In the genomic region with DNA sequence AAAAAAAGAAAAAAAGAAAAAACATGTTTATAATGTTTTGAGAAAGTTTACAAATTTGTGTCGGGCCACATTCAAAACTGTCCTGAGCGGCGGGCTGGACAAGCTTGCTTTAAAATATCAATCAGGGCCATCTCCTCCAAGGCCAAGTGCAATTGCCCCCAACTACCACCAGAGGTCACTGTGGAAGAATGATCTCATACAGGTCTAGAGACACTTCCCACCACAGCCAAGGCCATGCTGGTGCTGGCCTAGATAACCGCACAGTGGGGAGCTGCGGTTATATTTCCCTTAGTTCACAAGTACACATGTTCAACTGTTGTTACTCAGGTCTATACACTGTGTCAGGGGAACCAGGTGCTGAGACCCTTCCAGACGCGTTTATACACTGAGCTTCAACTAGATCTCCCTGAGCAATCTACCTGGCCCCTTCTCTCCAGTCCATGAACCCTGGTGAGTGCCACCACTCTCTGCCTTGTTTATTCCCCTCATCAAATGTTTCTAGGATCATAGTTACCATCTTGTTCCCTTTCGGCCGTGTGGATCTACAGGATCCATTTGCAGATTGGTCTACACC, we compare ENCODE assay signal across 8 cellular contexts.
DNase-seq lines count a peak whose midpoint lies in the region; ATAC-seq and TF ChIP-seq lines count a peak whose summit lies in the region.

No MANE protein-coding gene starts in this region.

- intact Hi-C loops in prostate gland (cut with DNase I): no loop called here

- peak; percentile 79 for DNase-seq in CD1c-positive myeloid dendritic cell (ENCODE audit: extremely low spot score)
- DNase-seq in HCEC 1CT: peak; percentile 35
- peak; percentile 92 for DNase-seq in OCI-M1 (lab: John Stamatoyannopoulos, UW)
- DNase-seq in germinal center (ENCODE audit: low spot score): peak; percentile 59
- peak; percentile 34 for DNase-seq in prostate gland (ENCODE audit: low spot score)

- H3K4me1 Mint-ChIP-seq in activated T-helper 17 cell treated with anti-CD3 and anti-CD28 coated beads, Interleukin-2, amount 50 U/mL, for 72 hours: no peaks in the 10 kb centered on the region

- H3K27ac ChIP-seq in prostate gland: no peak overlapping the region

- H3K36me3 Mint-ChIP-seq in activated T-helper 17 cell treated with anti-CD3 and anti-CD28 coated beads, Interleukin-2, amount 50 U/mL, for 72 hours (ENCODE audit: low read depth): no peaks in the 10 kb centered on the region

- no peaks in the 10 kb centered on the region for H3K27me3 ChIP-seq in prostate gland (replicated peaks; ENCODE audit: insufficient read depth)

- no peak overlapping the region for H3K4me3 Mint-ChIP-seq in activated T-helper 17 cell treated with anti-CD3 and anti-CD28 coated beads, Interleukin-2, amount 50 U/mL, for 72 hours

- no peaks in the 10 kb centered on the region for H3K36me3 ChIP-seq in prostate gland

- H3K27ac Mint-ChIP-seq in activated T-helper 17 cell treated with anti-CD3 and anti-CD28 coated beads, Interleukin-2, amount 50 U/mL, for 72 hours: no peak overlapping the region

- WGBS in prostate gland: 55% methylated on average over 9 of the region's 9 CpGs

- no peaks in the 10 kb centered on the region for H3K9me3 ChIP-seq in prostate gland

- no peaks in the 10 kb centered on the region for H3K4me1 ChIP-seq in prostate gland (replicated peaks)

- TF ChIP-seq CTCF in prostate gland (IDR thresholded peaks at IDR 0.05): peak; percentile 47 to 69 (median 51)

- H3K27me3 Mint-ChIP-seq in activated T-helper 17 cell treated with anti-CD3 and anti-CD28 coated beads, Interleukin-2, amount 50 U/mL, for 72 hours: peaks cover 24% of the 10 kb centered on the region

- H3K9me3 Mint-ChIP-seq in activated T-helper 17 cell treated with anti-CD3 and anti-CD28 coated beads, Interleukin-2, amount 50 U/mL, for 72 hours: no peaks in the 10 kb centered on the region

- no peak overlapping the region for H3K4me3 ChIP-seq in prostate gland

- peak; percentile 58 for ATAC-seq in activated T-helper 17 cell treated with anti-CD3 and anti-CD28 coated beads, Interleukin-2, amount 50 U/mL, for 72 hours (replicated peaks)
- ATAC-seq in HG02642 (IDR thresholded peaks at IDR 0.05; ENCODE audit: poor library complexity, unreplicated experiment): no peak
- ATAC-seq in HG03135 (IDR thresholded peaks at IDR 0.05; ENCODE audit: unreplicated experiment): no peak

- TF ChIP-seq POLR2A in prostate gland (IDR thresholded peaks at IDR 0.05): no peak

Comparison
In these comparisons a context has a peak if more than half of its experiments do, and no peak if none do; other contexts are left out.
1. DNase-seq: peak in every context shown above with its lines; median percentile 92 in OCI-M1; 79 in CD1c-positive myeloid dendritic cell; 59 in germinal center; 35 in HCEC 1CT; 34 in prostate gland.